In the genomic region with DNA sequence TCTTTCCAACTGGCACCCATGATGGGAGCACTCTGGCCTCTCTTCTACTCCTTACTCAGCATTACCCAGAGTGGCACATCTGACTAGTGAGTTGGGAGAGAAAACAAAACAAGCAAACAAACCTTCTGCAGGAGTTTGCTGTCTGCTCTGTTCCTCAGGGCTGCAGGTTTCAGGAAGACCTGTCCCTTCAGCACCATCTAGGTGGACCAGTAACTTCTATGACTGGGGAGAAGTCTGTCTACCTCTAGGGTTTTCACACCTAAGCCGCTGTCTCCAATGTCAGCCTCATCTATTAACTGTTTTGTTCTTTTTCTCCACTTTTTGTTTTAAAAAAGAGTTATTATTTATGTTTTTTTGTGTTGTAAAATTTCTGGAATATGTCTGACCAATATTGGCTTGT, we compare ENCODE assay signal across 2 cellular contexts.
A peak's percentile ranks its signal among the peaks of the same experiment; 100 is the strongest.
TF ChIP-seq lines count a peak whose summit lies in the region.

No MANE protein-coding gene starts in this region.

TF ChIP-seq in GM23338, 12 proteins besides CTCF, POLR2A, EP300 and RAD21 (continued from another document):
- peak; percentile 51 for TF ChIP-seq REST (IDR thresholded peaks at IDR 0.05; ENCODE audit: unreplicated experiment)
TF ChIP-seq in GM23338: peak in this region for 1.

TF ChIP-seq in PFSK-1, 5 proteins besides CTCF, POLR2A, EP300 and RAD21:
- TF ChIP-seq REST (IDR thresholded peaks at IDR 0.05; ENCODE audit: insufficient read depth in 1 of 2, low read depth in 2 of 2, low read length in 2 of 2) = peak; percentile 56 to 85; a peak in 3 of 4 replicates
- TF ChIP-seq FOXP2 (optimal IDR thresholded peaks at IDR 0.05; ENCODE audit: borderline replicate concordance, extremely low read depth, extremely low read length, insufficient read depth) = no peak
- TF ChIP-seq TAF1 (IDR thresholded peaks at IDR 0.05; ENCODE audit: borderline replicate concordance, insufficient read depth, low read length) = no peak
- no peak for TF ChIP-seq SIN3A (IDR thresholded peaks at IDR 0.05; ENCODE audit: borderline replicate concordance, insufficient read depth, low read length)
